Comparison of ENCODE assay signal across 1 cellular context in genomic region chr5:78653969-78654368, GRCh38.
TF ChIP-seq lines count a peak whose summit lies in the region.

No MANE protein-coding gene starts in this region.

TF ChIP-seq in HEK293, 187 proteins besides CTCF, POLR2A, EP300 and RAD21 (continued from another document):
- TF ChIP-seq ZNF629 (tag by site-specific recombination; IDR thresholded peaks at IDR 0.05) (0 out of 2 replicates have a peak, but pooled peaks have one; percentile 39), ZNF843 (tag by site-specific recombination; IDR thresholded peaks at IDR 0.05) (no peak), ZNF350 (tag by site-specific recombination; IDR thresholded peaks at IDR 0.05) (no peak), ZNF518A (tag by site-specific recombination; conservative IDR thresholded peaks at IDR 0.05; ENCODE audit: low read depth) (0 out of 2 replicates have a peak, but pooled peaks have one; percentile 19), ZNF335 (tag by site-specific recombination; conservative IDR thresholded peaks at IDR 0.05) (peak; percentile 49)
